In genomic region chr11:66907751-66908173, GRCh38 we compare ENCODE assay signal across 1 cellular context.
TF ChIP-seq lines count a peak whose summit lies in the region.

No MANE protein-coding gene starts in this region.

TF ChIP-seq in HepG2, 621 proteins besides CTCF, POLR2A, EP300 and RAD21 (continued from another document and continues in another):
- TF ChIP-seq ZNF280D (CRISPR knock-in tag; IDR thresholded peaks at IDR 0.05) (no peak), ZNF382 (CRISPR knock-in tag; IDR thresholded peaks at IDR 0.05; ENCODE audit: borderline replicate concordance) (no peak), FLYWCH1 (CRISPR knock-in tag; IDR thresholded peaks at IDR 0.05) (no peak), HNF4G (IDR thresholded peaks at IDR 0.05; ENCODE audit: borderline replicate concordance, low read depth, low read length) (peak; percentile 69; the same call in 1 of the 2 replicates), HNF4G (CRISPR knock-in tag; IDR thresholded peaks at IDR 0.05; ENCODE audit: borderline replicate concordance, low read depth) (peak; percentile 20; the same call in 1 of the 2 replicates), FOXK2 (IDR thresholded peaks at IDR 0.05) (no peak), KDM2A (CRISPR knock-in tag; IDR thresholded peaks at IDR 0.05; ENCODE audit: borderline replicate concordance, low read depth) (no peak), ZSCAN29 (CRISPR knock-in tag; conservative IDR thresholded peaks at IDR 0.05) (no peak), EEA1 (CRISPR knock-in tag; IDR thresholded peaks at IDR 0.05; ENCODE audit: borderline replicate concordance) (no peak), KDM5B (CRISPR knock-in tag; IDR thresholded peaks at IDR 0.05; ENCODE audit: borderline replicate concordance) (no peak), U2AF2 (IDR thresholded peaks at IDR 0.05; ENCODE audit: low read depth, low read length) (no peak), CEBPG (CRISPR knock-in tag; IDR thresholded peaks at IDR 0.05) (0 out of 2 replicates have a peak, but pooled peaks have one; percentile 24), DBP (CRISPR knock-in tag; IDR thresholded peaks at IDR 0.05; ENCODE audit: not compliant biosample characterization) (no peak), ZNF775 (CRISPR knock-in tag; IDR thresholded peaks at IDR 0.05; ENCODE audit: borderline replicate concordance) (no peak), MBNL3 (CRISPR knock-in tag; conservative IDR thresholded peaks at IDR 0.05) (no peak), DNMT3B (CRISPR knock-in tag; conservative IDR thresholded peaks at IDR 0.05) (no peak), LBX2 (CRISPR knock-in tag; IDR thresholded peaks at IDR 0.05; ENCODE audit: borderline replicate concordance) (no peak), STAT5B (CRISPR knock-in tag; IDR thresholded peaks at IDR 0.05) (no peak), GZF1 (CRISPR knock-in tag; IDR thresholded peaks at IDR 0.05) (no peak), TEAD2 (CRISPR knock-in tag; IDR thresholded peaks at IDR 0.05) (no peak), HOMEZ (CRISPR knock-in tag; IDR thresholded peaks at IDR 0.05; ENCODE audit: low read depth) (0 out of 2 replicates have a peak, but pooled peaks have one; percentile 18), CC2D1A (CRISPR knock-in tag; IDR thresholded peaks at IDR 0.05) (0 out of 2 replicates have a peak, but pooled peaks have one; percentile 58), ZNF44 (CRISPR knock-in tag; IDR thresholded peaks at IDR 0.05) (0 out of 2 replicates have a peak, but pooled peaks have one; percentile 46), TRAFD1 (CRISPR knock-in tag; IDR thresholded peaks at IDR 0.05; ENCODE audit: borderline replicate concordance) (no peak), NR1H2 (CRISPR knock-in tag; IDR thresholded peaks at IDR 0.05; ENCODE audit: borderline replicate concordance, low read depth) (no peak), HMG20B (CRISPR knock-in tag; conservative IDR thresholded peaks at IDR 0.05) (0 out of 2 replicates have a peak, but pooled peaks have one; percentile 47), ZNF800 (CRISPR knock-in tag; IDR thresholded peaks at IDR 0.05) (0 out of 2 replicates have a peak, but pooled peaks have one; percentile 31), HOXA5 (CRISPR knock-in tag; IDR thresholded peaks at IDR 0.05) (no peak; the same call in 1 of the 2 replicates), ZNF451 (CRISPR knock-in tag; IDR thresholded peaks at IDR 0.05) (no peak), ZNF383 (CRISPR knock-in tag; IDR thresholded peaks at IDR 0.05; ENCODE audit: borderline replicate concordance) (no peak), ARNT2 (CRISPR knock-in tag; IDR thresholded peaks at IDR 0.05; ENCODE audit: low read depth) (no peak), TEF (CRISPR knock-in tag; IDR thresholded peaks at IDR 0.05) (no peak), THAP9 (CRISPR knock-in tag; IDR thresholded peaks at IDR 0.05; ENCODE audit: borderline replicate concordance) (no peak), IRX3 (CRISPR knock-in tag; IDR thresholded peaks at IDR 0.05; ENCODE audit: borderline replicate concordance, low read depth) (no peak), CCAR2 (optimal IDR thresholded peaks at IDR 0.05; ENCODE audit: low read depth, low read length) (no peak), FOXC1 (CRISPR knock-in tag; IDR thresholded peaks at IDR 0.05; ENCODE audit: borderline replicate concordance) (no peak), ZNF430 (CRISPR knock-in tag; IDR thresholded peaks at IDR 0.05) (no peak), E2F2 (CRISPR knock-in tag; IDR thresholded peaks at IDR 0.05; ENCODE audit: borderline replicate concordance) (no peak), PAXIP1 (CRISPR knock-in tag; conservative IDR thresholded peaks at IDR 0.05) (peak; percentile 87), TIGD3 (CRISPR knock-in tag; IDR thresholded peaks at IDR 0.05; ENCODE audit: borderline replicate concordance) (no peak)
